9 cellular contexts compared by ENCODE assay signal in the genomic region with DNA sequence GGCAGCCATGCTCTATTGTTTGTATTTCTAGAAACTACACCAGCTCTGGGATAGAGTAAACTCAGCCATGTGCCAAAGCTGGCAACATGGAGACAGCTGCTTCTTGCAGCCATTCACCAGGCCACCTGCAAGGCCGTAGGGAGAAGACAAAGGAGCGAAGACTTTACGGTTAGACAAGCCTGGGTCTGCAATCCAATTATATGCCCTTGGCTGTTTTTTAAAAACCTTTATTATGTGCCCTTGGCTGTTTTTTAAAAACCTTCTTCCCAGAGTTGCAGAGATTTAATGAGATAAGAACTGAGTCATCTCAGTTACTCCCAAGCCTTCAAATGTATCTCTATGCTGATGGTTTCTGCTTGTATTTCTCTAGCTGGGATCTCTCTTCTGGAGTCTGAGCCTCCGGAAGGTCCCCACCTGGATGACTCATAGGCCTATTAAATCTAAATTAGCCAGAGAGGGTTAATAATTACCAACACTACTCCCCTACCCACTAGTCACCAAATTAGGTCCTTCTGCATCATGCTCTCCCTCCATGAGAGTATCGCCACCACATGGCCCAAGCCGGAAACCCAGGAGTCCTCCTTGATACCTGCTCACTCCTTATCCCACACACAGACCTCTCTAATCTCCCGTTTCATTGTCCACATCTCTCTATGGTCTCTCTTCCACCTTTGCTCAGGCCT. TPM values are rescaled to one million over a fixed set of nuclear protein-coding genes. Genes with fewer than 3 reads are reported as not detected.
A peak's percentile ranks its signal among the peaks of the same experiment; 100 is the strongest.
DNase-seq lines count a peak whose midpoint lies in the region; ATAC-seq and TF ChIP-seq lines count a peak whose summit lies in the region.
"Had no signal": no experiment of that assay in that cellular context is flagged by ENCODE, and none has a peak within 500 bp of the region (broad histone marks: within the 10 kb centered on the region; RNA-seq: fewer than 3 reads in every experiment).

No MANE protein-coding gene starts in this region.

- H3K9me3 Mint-ChIP-seq in H9 (no peaks in the 10 kb centered on the region), WTC11 (no peaks in the 10 kb centered on the region)
- no peaks in the 10 kb centered on the region for H3K9me3 Mint-ChIP-seq in activated T-cell treated with anti-CD3 and anti-CD28 coated beads, Interleukin-2, amount 50 U/mL, for 24 hours

- no peak overlapping the region for H2BK15ac ChIP-seq in H9 (ENCODE audit: low read depth, low read length)

- H2BK5ac ChIP-seq in H9 (ENCODE audit: insufficient read length, low read length), result no peak overlapping the region

- no peak overlapping the region for H3K4ac ChIP-seq in H9 (ENCODE audit: low read depth, low read length)

- CTCF ChIA-PET in WTC11 (lab: Charles Lee), result interaction anchor here (1.0 to 1.5 kb wide), 2 partner anchors 103 to 144 kb away, joined by 3 to 4 read pairs; no protein-coding TSS in a partner anchor

- no peaks in the 10 kb centered on the region for H4K20me1 ChIP-seq in H9 (ENCODE audit: control insufficient read depth, insufficient read depth, insufficient read length)

- H3T11ph ChIP-seq in H9 (ENCODE audit: low read length), result no peak overlapping the region

- H3K23ac ChIP-seq in H9 (ENCODE audit: insufficient read length, low read depth, low read length), result no peak overlapping the region

- H3K79me1 ChIP-seq in H9 (ENCODE audit: insufficient read depth, low read depth, low read length, poor library complexity, severe bottlenecking), result no peaks in the 10 kb centered on the region

- H3K4me1 ChIP-seq in H9 (ENCODE audit: insufficient read depth, low read length) (no peaks in the 10 kb centered on the region), BE2C (no peaks in the 10 kb centered on the region)

- DNase-seq in DMS53 treated with DMSO at 0.1 percent for 48 hours (lab: John Stamatoyannopoulos, UW; ENCODE audit: unreplicated experiment) (peak; percentile 98), H9 (peak; percentile 63), WTC11 (ENCODE audit: low spot score) (peak; percentile 58), left lobe of liver (ENCODE audit: low spot score) (no peak), cerebellar cortex (ENCODE audit: low spot score) (no peak), BE2C (no peak)
- no peak for DNase-seq in activated T-cell treated with anti-CD3 and anti-CD28 coated beads, Interleukin-2, amount 50 U/mL, for 24 hours
- DNase-seq: activated CD4-positive, CD25-positive, alpha-beta regulatory T cell had no signal

- H3K27ac ChIP-seq in H9 (ENCODE audit: insufficient read length, low read depth, low read length), result no peak overlapping the region

- H3K18ac ChIP-seq in H9 (ENCODE audit: insufficient read length, low read depth, low read length), result no peak overlapping the region

- H2BK20ac ChIP-seq in H9 (ENCODE audit: low read depth, low read length, poor library complexity, severe bottlenecking), result no peak overlapping the region

- no CpG with 5 or more reads among the region's 7 CpGs for WGBS in H9 (ENCODE audit: extremely low coverage, insufficient read length, low lambda C conversion rate)

- POLR2A ChIA-PET in WTC11 (lab: Charles Lee), result no interaction called here

- H3K27ac Mint-ChIP-seq in H9 (no peak overlapping the region), WTC11 (no peak overlapping the region)
- H3K27ac Mint-ChIP-seq in activated T-cell treated with anti-CD3 and anti-CD28 coated beads, Interleukin-2, amount 50 U/mL, for 24 hours, result no peak overlapping the region

- H2BK12ac ChIP-seq in H9 (ENCODE audit: insufficient read length, low read depth, low read length), result no peak overlapping the region

- H3K4me2 ChIP-seq in H9 (ENCODE audit: insufficient read depth, insufficient read length, low read length), result no peak overlapping the region

- no peak overlapping the region for H4K8ac ChIP-seq in H9 (replicated peaks; ENCODE audit: insufficient read length, low read depth, low read length)

- no peak for TF ChIP-seq POLR2A in GM18505 (IDR thresholded peaks at IDR 0.05; ENCODE audit: borderline replicate concordance, extremely low read depth, insufficient read depth, insufficient read length)

- H3K4me1 Mint-ChIP-seq in H9 (peaks cover 8 to 11% of the 10 kb centered on the region in 2 experiments), WTC11 (no peaks in the 10 kb centered on the region)
- H3K4me1 Mint-ChIP-seq in activated T-cell treated with anti-CD3 and anti-CD28 coated beads, Interleukin-2, amount 50 U/mL, for 24 hours (ENCODE audit: low read depth), result peaks cover 9% of the 10 kb centered on the region

- H2AK5ac ChIP-seq in H9 (ENCODE audit: insufficient read length, low read length), result no peak overlapping the region

- H3K56ac ChIP-seq in H9 (ENCODE audit: insufficient read length, low read depth, low read length), result no peak overlapping the region

- H2BK120ac ChIP-seq in H9 (ENCODE audit: low read depth, low read length, poor library complexity, severe bottlenecking), result no peak overlapping the region

- no peak overlapping the region for H3K4me3 Mint-ChIP-seq in H9
- no peak overlapping the region for H3K4me3 Mint-ChIP-seq in WTC11
- no peak overlapping the region for H3K4me3 Mint-ChIP-seq in activated T-cell treated with anti-CD3 and anti-CD28 coated beads, Interleukin-2, amount 50 U/mL, for 24 hours

- no peaks in the 10 kb centered on the region for H3K23me2 ChIP-seq in H9 (ENCODE audit: insufficient read length, low read depth, low read length, poor library complexity, severe bottlenecking)

- no peak overlapping the region for H4K91ac ChIP-seq in H9 (ENCODE audit: insufficient read length, low read depth, low read length)

- H3K36me3 Mint-ChIP-seq in H9 (ENCODE audit: insufficient read depth in 1 of 3, low read depth in 3 of 3) (no peaks in the 10 kb centered on the region), WTC11 (no peaks in the 10 kb centered on the region)
- H3K36me3 Mint-ChIP-seq in activated T-cell treated with anti-CD3 and anti-CD28 coated beads, Interleukin-2, amount 50 U/mL, for 24 hours (ENCODE audit: low read depth), result no peaks in the 10 kb centered on the region

- no peaks in the 10 kb centered on the region for H3K27me3 ChIP-seq in H9 (ENCODE audit: insufficient read depth, low read length)
- H3K27me3 ChIP-seq in BE2C, result no peaks in the 10 kb centered on the region

- no peaks in the 10 kb centered on the region for H3K79me2 ChIP-seq in H9 (ENCODE audit: insufficient read depth, low read length)

- peak; percentile 98 for ATAC-seq in WTC11
- ATAC-seq in left lobe of liver, result peak; percentile 63
- no peak for ATAC-seq in GM18505 (IDR thresholded peaks at IDR 0.05; ENCODE audit: unreplicated experiment)

- no peak overlapping the region for H4K5ac ChIP-seq in H9 (ENCODE audit: insufficient read length, low read depth, low read length)

- H3K27me3 Mint-ChIP-seq in H9 (ENCODE audit: low read depth), result no peaks in the 10 kb centered on the region
- H3K27me3 Mint-ChIP-seq in WTC11 (ENCODE audit: low read depth), result no peaks in the 10 kb centered on the region
- H3K27me3 Mint-ChIP-seq in activated T-cell treated with anti-CD3 and anti-CD28 coated beads, Interleukin-2, amount 50 U/mL, for 24 hours, result no peaks in the 10 kb centered on the region

- H3K4me3 ChIP-seq in BE2C (ENCODE audit: low read depth, low read length), result no peak overlapping the region

- no peaks in the 10 kb centered on the region for H3K36me3 ChIP-seq in BE2C

- no peak overlapping the region for H2AFZ ChIP-seq in H9 (ENCODE audit: low read length)

- no peaks in the 10 kb centered on the region for H3K9me3 ChIP-seq in H9 (ENCODE audit: control insufficient read depth, low read depth, low read length)
- H3K9me3 ChIP-seq in BE2C, result no peaks in the 10 kb centered on the region

- TF ChIP-seq CTCF in H9 (conservative IDR thresholded peaks at IDR 0.05) (peak; percentile 61), WTC11 (IDR thresholded peaks at IDR 0.05) (no peak), BE2C (IDR thresholded peaks at IDR 0.05; ENCODE audit: low read depth, low read length) (no peak)

- no peak overlapping the region for H3K14ac ChIP-seq in H9 (ENCODE audit: insufficient read depth, low read length)

- H3K9ac ChIP-seq in H9 (ENCODE audit: extremely low read depth, insufficient read length, low read length), result no peak overlapping the region

TF ChIP-seq in WTC11, 78 proteins besides CTCF, POLR2A, EP300 and RAD21:
- TF ChIP-seq, protein P1, sequence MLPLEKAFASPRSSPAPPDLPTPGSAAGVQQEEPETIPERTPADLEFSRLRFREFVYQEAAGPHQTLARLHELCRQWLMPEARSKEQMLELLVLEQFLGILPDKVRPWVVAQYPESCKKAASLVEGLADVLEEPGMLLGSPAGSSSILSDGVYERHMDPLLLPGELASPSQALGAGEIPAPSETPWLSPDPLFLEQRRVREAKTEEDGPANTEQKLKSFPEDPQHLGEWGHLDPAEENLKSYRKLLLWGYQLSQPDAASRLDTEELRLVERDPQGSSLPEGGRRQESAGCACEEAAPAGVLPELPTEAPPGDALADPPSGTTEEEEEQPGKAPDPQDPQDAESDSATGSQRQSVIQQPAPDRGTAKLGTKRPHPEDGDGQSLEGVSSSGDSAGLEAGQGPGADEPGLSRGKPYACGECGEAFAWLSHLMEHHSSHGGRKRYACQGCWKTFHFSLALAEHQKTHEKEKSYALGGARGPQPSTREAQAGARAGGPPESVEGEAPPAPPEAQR (CRISPR knock-in tag; IDR thresholded peaks at IDR 0.05), result no peak
- no peak for TF ChIP-seq ETV6 (CRISPR knock-in tag; IDR thresholded peaks at IDR 0.05)

RNA-seq across cellular contexts. Expression of gene DPP4, which starts 17.5 kb away (rescaled TPM):
- 2.2 and 2.8 TPM in 2 replicates for total RNA-seq in H9 (2021)
- 2.7 to 3.6 TPM (median 2.7 TPM) in 3 replicates for total RNA-seq in WTC11 (2021)
- total RNA-seq in left lobe of liver, result 15.2 TPM
- polyA plus RNA-seq in BE2C (2012; ENCODE audit: insufficient read depth, insufficient read length, low read depth), result not detected

Comparison
In these comparisons a context has a peak if more than half of its experiments do, and no peak if none do; other contexts are left out.
1. DNase-seq: peak in DMS53 treated with DMSO at 0.1 percent for 48 hours (single experiment), H9 (single experiment) and WTC11 (single experiment); none in left lobe of liver (single experiment), cerebellar cortex (single experiment), BE2C (single experiment) and activated T-cell treated with anti-CD3 and anti-CD28 coated beads, Interleukin-2, amount 50 U/mL, for 24 hours (single experiment).